Comparison of ENCODE assay signal across 12 cellular contexts in the genomic region with DNA sequence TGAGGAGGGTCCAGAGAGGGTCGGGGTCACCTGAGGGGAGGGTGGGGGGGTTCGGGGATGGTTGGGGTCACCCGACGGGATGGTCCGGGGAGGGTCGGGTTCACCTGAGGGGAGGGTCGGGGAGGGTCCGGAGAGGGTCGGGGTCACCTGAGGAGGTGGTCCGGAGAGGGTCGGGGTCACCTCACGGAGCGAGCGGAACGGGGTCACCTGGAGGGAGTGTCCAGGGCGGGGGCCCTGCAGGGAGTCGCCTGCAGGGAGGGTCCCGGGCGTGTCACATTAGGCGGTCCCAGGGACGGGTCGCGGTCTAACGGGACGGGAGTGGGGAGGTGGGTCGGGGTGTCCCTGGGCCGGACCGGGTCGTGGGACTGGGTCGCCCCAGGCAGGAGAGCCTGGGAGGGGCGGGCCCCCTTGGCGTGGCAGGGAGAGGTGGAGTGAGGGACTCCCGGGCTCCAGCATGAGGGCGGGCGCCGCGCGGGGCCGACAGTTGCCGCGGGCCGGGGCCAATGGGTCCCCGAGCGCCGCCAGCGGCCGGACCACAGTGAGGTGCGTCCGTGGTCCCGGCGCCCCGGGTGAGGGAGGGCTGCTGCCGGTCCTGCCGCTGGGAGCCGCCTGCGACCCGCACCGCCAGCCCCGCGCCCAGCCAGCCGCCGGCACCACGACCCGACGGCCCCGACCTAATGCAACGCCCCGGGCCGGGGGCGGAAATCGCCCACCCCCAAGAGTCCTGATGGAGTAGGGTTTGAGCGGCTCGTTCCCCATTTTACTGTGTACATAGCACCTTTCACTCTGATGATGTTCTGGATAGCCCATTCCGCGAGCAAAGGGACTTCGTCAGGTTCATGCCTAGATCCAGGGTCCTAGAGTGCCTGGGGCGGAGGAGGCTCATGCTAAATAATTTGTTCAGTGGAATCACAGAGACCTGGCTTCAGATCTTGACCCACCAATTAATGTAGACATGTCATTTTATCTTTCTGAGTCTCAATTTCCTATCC. TPM values are rescaled to one million over a fixed set of nuclear protein-coding genes. Genes with fewer than 3 reads are reported as not detected.
DNase-seq lines count a peak whose midpoint lies in the region; ATAC-seq and TF ChIP-seq lines count a peak whose summit lies in the region.
"Had no signal": no experiment of that assay in that cellular context is flagged by ENCODE, and none has a peak within 500 bp of the region (broad histone marks: within the 10 kb centered on the region; RNA-seq: fewer than 3 reads in every experiment).

No MANE protein-coding gene starts in this region.

- no peak overlapping the region for H2BK12ac ChIP-seq in H9 (ENCODE audit: insufficient read length, low read depth, low read length)

- H2BK120ac ChIP-seq in H9 (ENCODE audit: low read depth, low read length, poor library complexity, severe bottlenecking): no peak overlapping the region

- H3K9ac ChIP-seq in H9 (ENCODE audit: extremely low read depth, insufficient read length, low read length): no peak overlapping the region

- DNase-seq in H9: peak; percentile 53
- DNase-seq in esophagus muscularis mucosa (ENCODE audit: extremely low spot score): no peak
- peak; percentile 56 for DNase-seq in osteoblast (ENCODE audit: insufficient read length, low spot score, missing footprints)
- no peak for DNase-seq in activated gamma-delta T cell (lab: John Stamatoyannopoulos, UW)
- DNase-seq in GM19238 (ENCODE audit: insufficient read length, low spot score): no peak
- no peak for DNase-seq in foreskin fibroblast

- no peak overlapping the region for H2AK5ac ChIP-seq in H9 (ENCODE audit: insufficient read length, low read length)

- H3K4me3 ChIP-seq in esophagus muscularis mucosa (peak overlapping the region; percentile 83 to 93 (median 85)), osteoblast (ENCODE audit: insufficient read depth, low read length) (no peak overlapping the region), foreskin fibroblast (ENCODE audit: low read depth in 1 of 2, low read length in 2 of 2) (no peak overlapping the region)
- H3K4me3 ChIP-seq: cardiac muscle cell, prostate gland had no signal

- H3K27me3 Mint-ChIP-seq in H9 (ENCODE audit: low read depth): peaks cover 56% of the 10 kb centered on the region

- intact Hi-C loops in esophagus muscularis mucosa (cut with DNase I): loop anchor here (2.0 to 5.0 kb wide), 2 partner anchors 81 to 159 kb away; no protein-coding TSS in a partner anchor

- no peak overlapping the region for H4K8ac ChIP-seq in H9 (replicated peaks; ENCODE audit: insufficient read length, low read depth, low read length)

- H3K27ac ChIP-seq in C4-2B (peak overlapping the region; percentile 84), H9 (ENCODE audit: insufficient read length, low read depth, low read length) (no peak overlapping the region), esophagus muscularis mucosa (replicated peaks in 1 of 4) (peak overlapping the region; percentile 47 to 71 (median 54)), osteoblast (ENCODE audit: low read depth, low read length) (no peak overlapping the region)
- H3K27ac ChIP-seq: cardiac muscle cell, prostate gland had no signal

- no peak overlapping the region for H3K4me3 Mint-ChIP-seq in H9

- no peak overlapping the region for H3K27ac Mint-ChIP-seq in H9

- H3T11ph ChIP-seq in H9 (ENCODE audit: low read length): no peak overlapping the region

- no peak for ATAC-seq in HG02642 (IDR thresholded peaks at IDR 0.05; ENCODE audit: poor library complexity, unreplicated experiment)

- H2BK5ac ChIP-seq in H9 (ENCODE audit: insufficient read length, low read length): no peak overlapping the region

- no peak overlapping the region for H4K5ac ChIP-seq in H9 (ENCODE audit: insufficient read length, low read depth, low read length)

- H3K4me1 Mint-ChIP-seq in H9: peaks cover 6 to 8% of the 10 kb centered on the region in 2 experiments

- H3K79me2 ChIP-seq in H9 (ENCODE audit: insufficient read depth, low read length) (no peaks in the 10 kb centered on the region), osteoblast (ENCODE audit: insufficient read depth, low read length) (no peaks in the 10 kb centered on the region)

- no peak overlapping the region for H2BK15ac ChIP-seq in H9 (ENCODE audit: low read depth, low read length)

- peaks cover 5 to 11% of the 10 kb centered on the region in 2 experiments for H3K9me3 Mint-ChIP-seq in H9

- TF ChIP-seq POLR2A in esophagus muscularis mucosa (IDR thresholded peaks at IDR 0.05; ENCODE audit: low read depth): no peak

- H2AFZ ChIP-seq in H9 (ENCODE audit: low read length): no peak overlapping the region
- H2AFZ ChIP-seq in osteoblast (ENCODE audit: low read length): no peak overlapping the region

- H3K4me1 ChIP-seq in H9 (ENCODE audit: insufficient read depth, low read length) (no peaks in the 10 kb centered on the region), esophagus muscularis mucosa (peaks cover 19 to 43% (median 26%) of the 10 kb centered on the region in 4 donors), osteoblast (ENCODE audit: insufficient read depth, low read length) (peaks cover 5% of the 10 kb centered on the region)
- H3K4me1 ChIP-seq: prostate gland had no signal

- no peak overlapping the region for H3K18ac ChIP-seq in H9 (ENCODE audit: insufficient read length, low read depth, low read length)

- H3K4ac ChIP-seq in H9 (ENCODE audit: low read depth, low read length): no peak overlapping the region

- no peaks in the 10 kb centered on the region for H4K20me1 ChIP-seq in H9 (ENCODE audit: control insufficient read depth, insufficient read depth, insufficient read length)
- H4K20me1 ChIP-seq in osteoblast (ENCODE audit: insufficient read depth, low read length): no peaks in the 10 kb centered on the region

- no peak overlapping the region for H3K23ac ChIP-seq in H9 (ENCODE audit: insufficient read length, low read depth, low read length)

- no peaks in the 10 kb centered on the region for H3K36me3 ChIP-seq in esophagus muscularis mucosa
- no peaks in the 10 kb centered on the region for H3K36me3 ChIP-seq in osteoblast (ENCODE audit: insufficient read depth, low read length)
- H3K36me3 ChIP-seq: BLaER1 treated with 17β-estradiol and CSF1 and Interleukin-3, amounts not matched to agents 10 nM and 100 nM; cardiac muscle cell; Peyer's patch; prostate gland had no signal

- H4K91ac ChIP-seq in H9 (ENCODE audit: insufficient read length, low read depth, low read length): no peak overlapping the region

- WGBS in H9 (ENCODE audit: extremely low coverage, insufficient read length, low lambda C conversion rate): no CpG with 5 or more reads among the region's 77 CpGs
- 43% methylated on average over 7 of the region's 77 CpGs for WGBS in esophagus muscularis mucosa

- no peaks in the 10 kb centered on the region for H3K79me1 ChIP-seq in H9 (ENCODE audit: insufficient read depth, low read depth, low read length, poor library complexity, severe bottlenecking)

- TF ChIP-seq CTCF in C4-2B (conservative IDR thresholded peaks at IDR 0.05): no peak
- no peak for TF ChIP-seq CTCF in H9 (conservative IDR thresholded peaks at IDR 0.05)
- TF ChIP-seq CTCF in esophagus muscularis mucosa (IDR thresholded peaks at IDR 0.05): no peak
- no peak for TF ChIP-seq CTCF in osteoblast (IDR thresholded peaks at IDR 0.05; ENCODE audit: extremely low read depth, low read depth, low read length)
- TF ChIP-seq CTCF in foreskin fibroblast (IDR thresholded peaks at IDR 0.05; ENCODE audit: low read depth, low read length): no peak

- no peak overlapping the region for H2BK20ac ChIP-seq in H9 (ENCODE audit: low read depth, low read length, poor library complexity, severe bottlenecking)

- no peak overlapping the region for H3K14ac ChIP-seq in H9 (ENCODE audit: insufficient read depth, low read length)

- no peak overlapping the region for H3K4me2 ChIP-seq in H9 (ENCODE audit: insufficient read depth, insufficient read length, low read length)
- H3K4me2 ChIP-seq in osteoblast (ENCODE audit: insufficient read depth, low read length): no peak overlapping the region

- H3K27me3 ChIP-seq in H9 (ENCODE audit: insufficient read depth, low read length) (peaks cover 9% of the 10 kb centered on the region; the same call in 1 of the 2 replicates), esophagus muscularis mucosa (no peaks in the 10 kb centered on the region), osteoblast (ENCODE audit: insufficient read depth, low read length) (peaks cover 55% of the 10 kb centered on the region)

- no peaks in the 10 kb centered on the region for H3K9me3 ChIP-seq in H9 (ENCODE audit: control insufficient read depth, low read depth, low read length)
- H3K9me3 ChIP-seq in esophagus muscularis mucosa: no peaks in the 10 kb centered on the region
- no peaks in the 10 kb centered on the region for H3K9me3 ChIP-seq in osteoblast (ENCODE audit: low read depth, low read length)
- H3K9me3 ChIP-seq: BLaER1 treated with 17β-estradiol and CSF1 and Interleukin-3, amounts not matched to agents 10 nM and 100 nM; prostate gland had no signal

- no peak for TF ChIP-seq EP300 in esophagus muscularis mucosa (IDR thresholded peaks at IDR 0.05)

- H3K23me2 ChIP-seq in H9 (ENCODE audit: insufficient read length, low read depth, low read length, poor library complexity, severe bottlenecking): peaks cover 8% of the 10 kb centered on the region

- no peak overlapping the region for H3K56ac ChIP-seq in H9 (ENCODE audit: insufficient read length, low read depth, low read length)

- peaks cover 0 to 6% (median 5%) of the 10 kb centered on the region in 3 experiments; a peak in 6 of 7 replicates for H3K36me3 Mint-ChIP-seq in H9 (ENCODE audit: insufficient read depth in 1 of 3, low read depth in 3 of 3)

RNA-seq across cellular contexts. Expression of a gene that starts 1.2 kb away (rescaled TPM):
- total RNA-seq in H9 (2021) (8.0 and 9.5 TPM in 2 replicates), esophagus muscularis mucosa (10 to 100 TPM; 10.4 to 30.7 (median 18.1) TPM), osteoblast (0.88 and 1.4 TPM in 2 replicates)

Comparison
In these comparisons a context has a peak if more than half of its experiments do, and no peak if none do; other contexts are left out.
1. H3K27ac ChIP-seq: peak in C4-2B (single experiment) and esophagus muscularis mucosa (4 of 4); none in H9 (single experiment) and osteoblast (single experiment).
2. DNase-seq: peak in H9 (single experiment) and osteoblast (single experiment); none in esophagus muscularis mucosa (single experiment), activated gamma-delta T cell (single experiment), GM19238 (single experiment) and foreskin fibroblast (0 of 2).
3. H3K4me3 ChIP-seq: peak in esophagus muscularis mucosa (4 of 4); none in osteoblast (single experiment) and foreskin fibroblast (0 of 2).